12 cellular contexts compared by ENCODE assay signal in genomic region chr3:136149569-136150136, GRCh38. TPM values are rescaled to one million over a fixed set of nuclear protein-coding genes. Genes with fewer than 3 reads are reported as not detected.
DNase-seq lines count a peak whose midpoint lies in the region; ATAC-seq and TF ChIP-seq lines count a peak whose summit lies in the region.
"Had no signal": no experiment of that assay in that cellular context is flagged by ENCODE, and none has a peak within 500 bp of the region (broad histone marks: within the 10 kb centered on the region; RNA-seq: fewer than 3 reads in every experiment).

No MANE protein-coding gene starts in this region.

- no peaks in the 10 kb centered on the region for H3K9me3 ChIP-seq in ascending aorta
- H3K9me3 ChIP-seq: tibial nerve had no signal

- TF ChIP-seq CTCF in HFF-Myc (IDR thresholded peaks at IDR 0.05; ENCODE audit: low read depth, low read length, missing control alignments) (no peak), ascending aorta (IDR thresholded peaks at IDR 0.05) (no peak)

- H3K27me3 Mint-ChIP-seq in activated naive CD8-positive, alpha-beta T cell treated with anti-CD3 and anti-CD28 coated beads, Interleukin-2, amount 10 ng/mL, durations not matched to agents 7 days and 5 days, result no peaks in the 10 kb centered on the region
- no peaks in the 10 kb centered on the region for H3K27me3 Mint-ChIP-seq in memory B cell

- no peak overlapping the region for H3K4me3 Mint-ChIP-seq in activated naive CD8-positive, alpha-beta T cell treated with anti-CD3 and anti-CD28 coated beads, Interleukin-2, amount 10 ng/mL, durations not matched to agents 7 days and 5 days
- no peak overlapping the region for H3K4me3 Mint-ChIP-seq in memory B cell

- intact Hi-C loops in ascending aorta (cut with DNase I), result no loop called here

- POLR2A ChIA-PET in activated naive CD8-positive, alpha-beta T cell treated with anti-CD3 and anti-CD28 coated beads, Interleukin-2, amount 10 ng/mL, durations not matched to agents 7 days and 5 days (lab: Charles Lee), result no interaction called here

- peaks cover 0 to 2% of the 10 kb centered on the region in 2 donors for H3K4me1 ChIP-seq in ascending aorta

- ATAC-seq in activated naive CD8-positive, alpha-beta T cell treated with anti-CD3 and anti-CD28 coated beads, Interleukin-2, amount 10 ng/mL, durations not matched to agents 7 days and 5 days (ENCODE audit: low read depth), result no peak
- no peak for ATAC-seq in memory B cell (ENCODE audit: low read depth)

- DNase-seq in DMS 273 (lab: John Stamatoyannopoulos, UW; ENCODE audit: unreplicated experiment), result peak; percentile 33
- no peak for DNase-seq in DMS 273 treated with DMSO at 0.1 percent for 48 hours (lab: John Stamatoyannopoulos, UW)
- DNase-seq in HFF-Myc (ENCODE audit: extremely low read depth, low read depth), result peak; percentile 19
- DNase-seq in activated naive CD8-positive, alpha-beta T cell treated with anti-CD3 and anti-CD28 coated beads, Interleukin-2, amount 10 ng/mL, durations not matched to agents 7 days and 5 days, result no peak
- DNase-seq in memory B cell (ENCODE audit: low spot score in 2 of 2), result no peak
- no peak for DNase-seq in ascending aorta (ENCODE audit: low spot score in 2 of 2)
- no peak for DNase-seq in ecto neural progenitor cell (ENCODE audit: low spot score)
- DNase-seq in cortex of kidney (lab: John Stamatoyannopoulos, UW), result no peak
- DNase-seq: activated CD8-positive, alpha-beta memory T cell treated with anti-CD3 and anti-CD28 coated beads, Interleukin-2, amount 50 U/mL, for 4 hours; effector CD4-positive, alpha-beta T cell had no signal

- no peaks in the 10 kb centered on the region for H3K9me3 Mint-ChIP-seq in activated naive CD8-positive, alpha-beta T cell treated with anti-CD3 and anti-CD28 coated beads, Interleukin-2, amount 10 ng/mL, durations not matched to agents 7 days and 5 days
- no peaks in the 10 kb centered on the region for H3K9me3 Mint-ChIP-seq in memory B cell

- H3K27ac Mint-ChIP-seq in activated naive CD8-positive, alpha-beta T cell treated with anti-CD3 and anti-CD28 coated beads, Interleukin-2, amount 10 ng/mL, durations not matched to agents 7 days and 5 days, result peak overlapping the region; percentile 13
- H3K27ac Mint-ChIP-seq in memory B cell, result peak overlapping the region; percentile 74

- H3K27ac ChIP-seq in ascending aorta, result no peak overlapping the region
- H3K27ac ChIP-seq: 22Rv1, tibial nerve had no signal

- H3K4me1 Mint-ChIP-seq in activated naive CD8-positive, alpha-beta T cell treated with anti-CD3 and anti-CD28 coated beads, Interleukin-2, amount 10 ng/mL, durations not matched to agents 7 days and 5 days, result peaks cover 33% of the 10 kb centered on the region
- peaks cover 19% of the 10 kb centered on the region for H3K4me1 Mint-ChIP-seq in memory B cell

- H3K4me3 ChIP-seq in HFF-Myc (replicated peaks; ENCODE audit: low read depth, low read length) (no peak overlapping the region), ascending aorta (no peak overlapping the region)
- H3K4me3 ChIP-seq: tibial nerve had no signal

- H3K27me3 ChIP-seq in ascending aorta, result no peaks in the 10 kb centered on the region
- H3K27me3 ChIP-seq: tibial nerve had no signal

- peaks cover 8 to 19% of the 10 kb centered on the region in 2 donors for H3K36me3 ChIP-seq in ascending aorta

- peaks cover 40% of the 10 kb centered on the region for H3K36me3 Mint-ChIP-seq in activated naive CD8-positive, alpha-beta T cell treated with anti-CD3 and anti-CD28 coated beads, Interleukin-2, amount 10 ng/mL, durations not matched to agents 7 days and 5 days
- H3K36me3 Mint-ChIP-seq in memory B cell, result peaks cover 22% of the 10 kb centered on the region

RNA-seq across cellular contexts. Expression of gene MSL2, which starts 46.5 kb away (rescaled TPM):
- total RNA-seq in activated naive CD8-positive, alpha-beta T cell treated with anti-CD3 and anti-CD28 coated beads, Interleukin-2, amount 10 ng/mL, durations not matched to agents 7 days and 5 days, result 10 to 100 TPM; 71.4 to 71.5 TPM
- total RNA-seq in ascending aorta, result 16.5 TPM

Comparison
In these comparisons a context has a peak if more than half of its experiments do, and no peak if none do; other contexts are left out.
1. DNase-seq: peak in DMS 273 (single experiment) and HFF-Myc (single experiment); none in DMS 273 treated with DMSO at 0.1 percent for 48 hours (single experiment), activated naive CD8-positive, alpha-beta T cell treated with anti-CD3 and anti-CD28 coated beads, Interleukin-2, amount 10 ng/mL, durations not matched to agents 7 days and 5 days (single experiment), memory B cell (0 of 2), ascending aorta (0 of 2), ecto neural progenitor cell (single experiment) and cortex of kidney (single experiment).